ENCODE assay signal across 29 cellular contexts in genomic region chr10:128959746-128960145, GRCh38.
"Had no signal": no experiment of that assay in that cellular context is flagged by ENCODE, and none has a peak within 500 bp of the region (broad histone marks: within the 10 kb centered on the region; RNA-seq: fewer than 3 reads in every experiment).

No MANE protein-coding gene starts in this region.

- ATAC-seq: naive thymus-derived CD4-positive, alpha-beta T cell; naive thymus-derived CD8-positive, alpha-beta T cell; natural killer cell; natural killer cell treated with Interleukin-12 subunit alpha and Interleukin-12 subunit beta and Interleukin-15 and Interleukin-18, amount 100 ng/mL, for 72 hours; pancreas; psoas muscle; right cardiac atrium; right lobe of liver; sciatic nerve had no signal

- H3K4me2 ChIP-seq: neural progenitor cell, smooth muscle cell had no signal

- H3K9me3 ChIP-seq: neutrophil, ovary, pancreas, prostate gland, psoas muscle, right atrium auricular region, right lobe of liver had no signal

- H3K36me3 Mint-ChIP-seq: naive B cell; naive thymus-derived CD4-positive, alpha-beta T cell; naive thymus-derived CD8-positive, alpha-beta T cell; natural killer cell; natural killer cell treated with Interleukin-12 subunit alpha and Interleukin-12 subunit beta and Interleukin-15 and Interleukin-18, amount 100 ng/mL, for 72 hours; neural progenitor cell had no signal

- H3K36me3 ChIP-seq: neural progenitor cell, neutrophil, ovary, pancreas, prostate gland, right atrium auricular region, right lobe of liver, spleen had no signal

- H3K9me3 Mint-ChIP-seq: naive thymus-derived CD8-positive, alpha-beta T cell; natural killer cell; natural killer cell treated with Interleukin-12 subunit alpha and Interleukin-12 subunit beta and Interleukin-15 and Interleukin-18, amount 100 ng/mL, for 72 hours; nephron; nephron progenitor cell; neural crest cell; neural progenitor cell had no signal

- H2AFZ ChIP-seq: neural progenitor cell, parathyroid adenoma had no signal

- H3K27ac Mint-ChIP-seq: naive B cell; naive thymus-derived CD4-positive, alpha-beta T cell; natural killer cell; natural killer cell treated with Interleukin-12 subunit alpha and Interleukin-12 subunit beta and Interleukin-15 and Interleukin-18, amount 100 ng/mL, for 72 hours; neural progenitor cell had no signal

- H3K27ac ChIP-seq: neural progenitor cell, neutrophil, ovary, pancreas, parathyroid adenoma, prostate gland, psoas muscle, right atrium auricular region, right lobe of liver, skin epidermis, spleen had no signal

- H3K4me3 ChIP-seq: neural progenitor cell, ovary, pancreas, prostate gland, psoas muscle, right atrium auricular region, right lobe of liver, skin epidermis, smooth muscle cell, spleen had no signal

- DNase-seq: naive B cell; naive thymus-derived CD4-positive, alpha-beta T cell; naive thymus-derived CD8-positive, alpha-beta T cell; natural killer cell; nucleus accumbens; occipital lobe; ovary; pancreas; psoas muscle; right cardiac atrium; right lobe of liver; small intestine; spleen; stimulated activated CD4-positive, alpha-beta T cell treated with anti-CD3 and anti-CD28 coated beads, Interleukin-12 subunit alpha, Interleukin-12 subunit beta, amount 100 ng/mL, for 4 hours; stimulated activated CD4-positive, alpha-beta T cell treated with anti-CD3 and anti-CD28 coated beads, Interleukin-15, amount 100 ng/mL, for 24 hours; stimulated activated CD4-positive, alpha-beta T cell treated with anti-CD3 and anti-CD28 coated beads, Interleukin-1b, Interleukin-23, amount 100 ng/mL, for 48 hours; stimulated activated CD4-positive, alpha-beta T cell treated with anti-CD3 and anti-CD28 coated beads, Interleukin-2, amount 100 ng/mL, for 24 hours had no signal

- H3K79me2 ChIP-seq: parathyroid adenoma had no signal

- H3K4me1 ChIP-seq: neural progenitor cell, pancreas, parathyroid adenoma, prostate gland, psoas muscle, right atrium auricular region, right lobe of liver, spleen had no signal

- H3K4me3 Mint-ChIP-seq: naive B cell; naive thymus-derived CD4-positive, alpha-beta T cell; naive thymus-derived CD8-positive, alpha-beta T cell; natural killer cell; natural killer cell treated with Interleukin-12 subunit alpha and Interleukin-12 subunit beta and Interleukin-15 and Interleukin-18, amount 100 ng/mL, for 72 hours; nephron; nephron progenitor cell; neural crest cell; neural progenitor cell had no signal

- H3K4me1 Mint-ChIP-seq: naive B cell; naive thymus-derived CD4-positive, alpha-beta T cell; natural killer cell; neural crest cell had no signal

- H3K9ac ChIP-seq: neural progenitor cell, parathyroid adenoma had no signal

- H3K27me3 ChIP-seq: neural progenitor cell, neutrophil, ovary, right atrium auricular region, right lobe of liver had no signal
